ENCODE assay signal across 34 cellular contexts in the genomic region with DNA sequence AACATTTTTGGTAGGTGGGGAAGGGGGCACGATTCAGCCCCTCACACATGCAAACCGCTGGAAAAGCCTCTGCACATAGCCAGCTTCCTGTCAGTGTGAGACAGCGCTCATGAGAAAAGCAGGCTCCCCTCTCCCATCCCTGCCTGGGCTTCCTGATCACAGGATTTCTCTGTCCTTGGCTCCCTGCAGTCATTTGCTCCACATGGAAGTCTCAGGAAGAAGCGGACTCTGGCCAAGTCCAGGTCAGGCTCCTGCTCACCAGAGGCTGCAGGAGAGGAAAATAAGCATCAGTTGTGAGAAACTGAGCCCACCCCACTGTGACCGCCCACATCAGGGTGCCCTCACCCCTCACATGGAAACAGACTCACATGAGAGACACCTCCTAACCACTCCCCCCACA.
"Had no signal": no experiment of that assay in that cellular context is flagged by ENCODE, and none has a peak within 500 bp of the region (broad histone marks: within the 10 kb centered on the region; RNA-seq: fewer than 3 reads in every experiment).

No MANE protein-coding gene starts in this region.

- ATAC-seq: activated CD4-positive, alpha-beta T cell treated with anti-CD3 and anti-CD28 coated beads for 36 hours; activated CD8-positive, alpha-beta memory T cell treated with anti-CD3 and anti-CD28 coated beads, Interleukin-2, amount 10 ng/mL, durations not matched to agents 7 days and 5 days; activated CD8-positive, alpha-beta T cell treated with anti-CD3 and anti-CD28 coated beads, Interleukin-2, amount 10 ng/mL, durations not matched to agents 7 days and 5 days; activated naive CD8-positive, alpha-beta T cell treated with anti-CD3 and anti-CD28 coated beads, Interleukin-2, amount 50 U/mL, for 24 hours; effector memory CD8-positive, alpha-beta T cell; foreskin keratinocyte; gastrocnemius medialis; heart left ventricle had no signal

- H3K27ac ChIP-seq: adrenal gland, brain microvascular endothelial cell, coronary artery, esophagus muscularis mucosa, foreskin keratinocyte, gastrocnemius medialis, heart left ventricle had no signal

- H3K27me3 Mint-ChIP-seq: activated CD4-positive, alpha-beta memory T cell treated with anti-CD3 and anti-CD28 coated beads for 36 hours; activated CD4-positive, alpha-beta T cell treated with anti-CD3 and anti-CD28 coated beads for 36 hours; activated CD4-positive, alpha-beta T cell treated with anti-CD3 and anti-CD28 coated beads, Interleukin-2, amount 10 ng/mL, durations not matched to agents 24 days and 14 days; activated CD8-positive, alpha-beta memory T cell treated with anti-CD3 and anti-CD28 coated beads, Interleukin-2, amount 10 ng/mL, durations not matched to agents 7 days and 5 days; activated naive CD4-positive, alpha-beta T cell treated with anti-CD3 and anti-CD28 coated beads, Interleukin-2, amount 50 U/mL, for 24 hours; activated naive CD8-positive, alpha-beta T cell treated with anti-CD3 and anti-CD28 coated beads, Interleukin-2, amount 50 U/mL, for 24 hours; central memory CD8-positive, alpha-beta T cell; dendritic cell treated with granulocyte-macrophage colony-stimulating factor and Interleukin-4, amounts not matched to agents 40 ng/mL and 50 ng/mL, for 4 days; effector memory CD8-positive, alpha-beta T cell had no signal

- H3K36me3 Mint-ChIP-seq: activated CD4-positive, alpha-beta memory T cell treated with anti-CD3 and anti-CD28 coated beads for 36 hours; activated CD8-positive, alpha-beta memory T cell treated with anti-CD3 and anti-CD28 coated beads, Interleukin-2, amount 10 ng/mL, durations not matched to agents 7 days and 5 days; activated naive CD4-positive, alpha-beta T cell treated with anti-CD3 and anti-CD28 coated beads, Interleukin-2, amount 50 U/mL, for 24 hours; activated naive CD8-positive, alpha-beta T cell treated with anti-CD3 and anti-CD28 coated beads for 36 hours had no signal

- H3K27me3 ChIP-seq: adrenal gland, brain microvascular endothelial cell, foreskin keratinocyte, gastrocnemius medialis, heart left ventricle had no signal

- H3K9me3 Mint-ChIP-seq: activated naive CD4-positive, alpha-beta T cell treated with anti-CD3 and anti-CD28 coated beads, Interleukin-2, amount 50 U/mL, for 24 hours; dendritic cell treated with granulocyte-macrophage colony-stimulating factor and Interleukin-4, amounts not matched to agents 40 ng/mL and 50 ng/mL, for 4 days had no signal

- H3K4me1 ChIP-seq: adrenal gland, esophagus muscularis mucosa, foreskin keratinocyte, gastrocnemius medialis, heart left ventricle had no signal

- H3K27ac Mint-ChIP-seq: activated CD4-positive, alpha-beta memory T cell treated with anti-CD3 and anti-CD28 coated beads for 36 hours; activated CD4-positive, alpha-beta T cell treated with anti-CD3 and anti-CD28 coated beads for 36 hours; activated CD4-positive, alpha-beta T cell treated with anti-CD3 and anti-CD28 coated beads, Interleukin-2, amount 10 ng/mL, durations not matched to agents 24 days and 14 days; activated CD8-positive, alpha-beta memory T cell treated with anti-CD3 and anti-CD28 coated beads, Interleukin-2, amount 10 ng/mL, durations not matched to agents 7 days and 5 days; activated CD8-positive, alpha-beta T cell treated with anti-CD3 and anti-CD28 coated beads, Interleukin-2, amount 10 ng/mL, durations not matched to agents 7 days and 5 days; activated naive CD4-positive, alpha-beta T cell treated with anti-CD3 and anti-CD28 coated beads for 36 hours; activated naive CD4-positive, alpha-beta T cell treated with anti-CD3 and anti-CD28 coated beads, Interleukin-2, amount 50 U/mL, for 24 hours; activated naive CD8-positive, alpha-beta T cell treated with anti-CD3 and anti-CD28 coated beads for 36 hours; activated naive CD8-positive, alpha-beta T cell treated with anti-CD3 and anti-CD28 coated beads, Interleukin-2, amount 50 U/mL, for 24 hours; activated T-helper 1 cell treated with anti-CD3 and anti-CD28 coated beads, Interleukin-12 subunit alpha, Interleukin-12 subunit beta, Interleukin-2, Interleukin-4 antibody, amounts not matched to agents 30 ng/mL and 10 ng/mL and 1 ng/mL, durations not matched to agents 14 hours and 24 hours and 36 hours; activated T-helper 2 cell treated with anti-CD3 and anti-CD28 coated beads, Interferon-gamma antibody, Interleukin-2, Interleukin-4, amounts not matched to agents 10 μg/mL and 5 μg/mL and 100 μg/mL, durations not matched to agents 14 hours and 24 hours and 36 hours; dendritic cell treated with granulocyte-macrophage colony-stimulating factor and Interleukin-4, amounts not matched to agents 40 ng/mL and 50 ng/mL, for 4 days; effector memory CD8-positive, alpha-beta T cell had no signal

- H3K4me3 ChIP-seq: adrenal gland, coronary artery, esophagus muscularis mucosa, gastrocnemius medialis, heart left ventricle had no signal

- H3K4me3 Mint-ChIP-seq: activated CD4-positive, alpha-beta memory T cell treated with anti-CD3 and anti-CD28 coated beads for 36 hours; activated CD4-positive, alpha-beta T cell treated with anti-CD3 and anti-CD28 coated beads for 36 hours; activated CD4-positive, alpha-beta T cell treated with anti-CD3 and anti-CD28 coated beads, Interleukin-2, amount 10 ng/mL, durations not matched to agents 24 days and 14 days; activated CD8-positive, alpha-beta memory T cell treated with anti-CD3 and anti-CD28 coated beads, Interleukin-2, amount 10 ng/mL, durations not matched to agents 7 days and 5 days; activated CD8-positive, alpha-beta T cell treated with anti-CD3 and anti-CD28 coated beads, Interleukin-2, amount 10 ng/mL, durations not matched to agents 7 days and 5 days; activated naive CD4-positive, alpha-beta T cell treated with anti-CD3 and anti-CD28 coated beads for 36 hours; activated naive CD4-positive, alpha-beta T cell treated with anti-CD3 and anti-CD28 coated beads, Interleukin-2, amount 50 U/mL, for 24 hours; activated naive CD8-positive, alpha-beta T cell treated with anti-CD3 and anti-CD28 coated beads for 36 hours; activated naive CD8-positive, alpha-beta T cell treated with anti-CD3 and anti-CD28 coated beads, Interleukin-2, amount 50 U/mL, for 24 hours; activated T-helper 1 cell treated with anti-CD3 and anti-CD28 coated beads, Interleukin-12 subunit alpha, Interleukin-12 subunit beta, Interleukin-2, Interleukin-4 antibody, amounts not matched to agents 30 ng/mL and 10 ng/mL and 1 ng/mL, durations not matched to agents 14 hours and 24 hours and 36 hours; central memory CD8-positive, alpha-beta T cell; dendritic cell treated with granulocyte-macrophage colony-stimulating factor and Interleukin-4, amounts not matched to agents 40 ng/mL and 50 ng/mL, for 4 days; effector memory CD8-positive, alpha-beta T cell had no signal

- H3K9me3 ChIP-seq: adrenal gland, esophagus muscularis mucosa, gastrocnemius medialis, heart left ventricle had no signal

- FAIRE-seq: bronchial epithelial cell had no signal

- DNase-seq: activated CD4-positive, alpha-beta memory T cell treated with anti-CD3 and anti-CD28 coated beads for 36 hours; activated CD4-positive, alpha-beta T cell treated with anti-CD3 and anti-CD28 coated beads for 36 hours; activated CD4-positive, alpha-beta T cell treated with anti-CD3 and anti-CD28 coated beads, Interleukin-2, amount 10 ng/mL, durations not matched to agents 24 days and 14 days; activated CD4-positive, CD25-positive, alpha-beta regulatory T cell; activated CD4-positive, CD25-positive, alpha-beta regulatory T cell treated with anti-CD3 and anti-CD28 coated beads, Interleukin-2, amount 50 U/mL, for 72 hours; activated CD8-positive, alpha-beta memory T cell treated with anti-CD3 and anti-CD28 coated beads, Interleukin-2, amount 10 ng/mL, durations not matched to agents 7 days and 5 days; activated CD8-positive, alpha-beta memory T cell treated with anti-CD3 and anti-CD28 coated beads, Interleukin-2, amount 50 U/mL, for 4 hours; activated CD8-positive, alpha-beta T cell treated with anti-CD3 and anti-CD28 coated beads, Interleukin-2, amount 10 ng/mL, durations not matched to agents 7 days and 5 days; activated effector memory CD4-positive, alpha-beta T cell treated with anti-CD3 and anti-CD28 coated beads, Interleukin-2, amount 50 U/mL, for 16 hours; activated naive CD4-positive, alpha-beta T cell treated with anti-CD3 and anti-CD28 coated beads for 36 hours; activated naive CD8-positive, alpha-beta T cell treated with anti-CD3 and anti-CD28 coated beads for 36 hours; activated naive CD8-positive, alpha-beta T cell treated with anti-CD3 and anti-CD28 coated beads, Interleukin-2, amount 50 U/mL, for 24 hours; activated T-cell treated with anti-CD3 and anti-CD28 coated beads, Interleukin-2, amount 50 U/mL, for 1 hour; activated T-cell treated with anti-CD3 and anti-CD28 coated beads, Interleukin-2, amount 50 U/mL, for 48 hours; adrenal gland; amygdala; aorta; brain microvascular endothelial cell; effector CD4-positive, alpha-beta T cell; effector memory CD8-positive, alpha-beta T cell; erythroblast; foreskin keratinocyte; gastrocnemius medialis; glutamatergic neuron; heart left ventricle; T-helper 2 cell had no signal

- H3K4me1 Mint-ChIP-seq: activated CD4-positive, alpha-beta T cell treated with anti-CD3 and anti-CD28 coated beads for 36 hours; activated CD4-positive, alpha-beta T cell treated with anti-CD3 and anti-CD28 coated beads, Interleukin-2, amount 10 ng/mL, durations not matched to agents 24 days and 14 days; activated CD8-positive, alpha-beta memory T cell treated with anti-CD3 and anti-CD28 coated beads, Interleukin-2, amount 10 ng/mL, durations not matched to agents 7 days and 5 days; activated naive CD4-positive, alpha-beta T cell treated with anti-CD3 and anti-CD28 coated beads, Interleukin-2, amount 50 U/mL, for 24 hours; activated naive CD8-positive, alpha-beta T cell treated with anti-CD3 and anti-CD28 coated beads for 36 hours; activated naive CD8-positive, alpha-beta T cell treated with anti-CD3 and anti-CD28 coated beads, Interleukin-2, amount 50 U/mL, for 24 hours; central memory CD8-positive, alpha-beta T cell had no signal

- H3K36me3 ChIP-seq: adrenal gland, brain microvascular endothelial cell, esophagus muscularis mucosa, gastrocnemius medialis, heart left ventricle had no signal
